ENCODE assay signal across 8 cellular contexts in the genomic region with DNA sequence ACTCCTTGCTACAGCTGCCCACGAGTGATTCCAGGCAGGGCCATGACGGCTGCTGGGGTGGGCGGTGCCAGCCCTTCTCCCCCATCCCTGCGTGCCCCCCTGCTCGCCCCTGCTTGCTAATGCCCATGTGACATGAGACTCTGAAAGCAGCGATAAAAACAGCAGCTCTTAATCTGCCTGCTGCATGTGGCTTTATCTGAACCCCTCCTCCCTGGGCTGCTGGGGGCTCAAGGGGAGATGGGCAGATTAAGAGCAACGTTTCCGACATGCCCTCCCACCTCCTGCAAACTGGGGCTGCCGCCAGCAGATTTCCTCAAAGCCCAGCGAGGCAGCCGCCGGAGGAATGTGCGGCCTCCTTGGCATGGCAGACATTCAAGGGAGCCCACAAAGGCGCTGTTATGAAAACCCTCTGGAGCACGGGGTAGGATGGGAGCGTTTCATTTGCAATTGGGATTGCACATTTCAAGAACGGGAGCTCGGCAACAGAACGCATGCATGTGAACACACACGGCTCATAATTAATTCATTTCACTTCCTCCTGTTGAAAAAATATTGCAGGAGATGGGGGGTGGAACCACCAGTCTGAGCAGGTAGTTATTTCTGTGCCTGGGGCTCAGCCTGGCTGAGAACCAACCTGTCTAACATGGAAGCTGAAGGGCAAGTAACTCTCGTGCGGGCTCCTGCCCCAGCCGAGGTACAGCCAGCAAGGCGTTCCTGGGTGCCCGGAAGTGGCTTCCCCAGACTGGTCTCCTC.
DNase-seq lines count a peak whose midpoint lies in the region; FAIRE-seq lines count a peak whose summit lies in the region.

No MANE protein-coding gene starts in this region.

- H3K4me1 Mint-ChIP-seq in activated CD4-positive, alpha-beta T cell treated with anti-CD3 and anti-CD28 coated beads, Interleukin-2, amount 10 ng/mL, durations not matched to agents 24 days and 14 days = peaks cover 8% of the 10 kb centered on the region

- no peaks in the 10 kb centered on the region for H3K4me1 ChIP-seq in small intestine (ENCODE audit: control insufficient read depth in 2 of 2, insufficient read depth in 1 of 2, low read depth in 1 of 2, low read length in 1 of 2)

- no peak overlapping the region for H3K27ac ChIP-seq in small intestine (ENCODE audit: low read depth in 1 of 2, low read length in 1 of 2)

- no peak overlapping the region for H3K27ac Mint-ChIP-seq in activated CD4-positive, alpha-beta T cell treated with anti-CD3 and anti-CD28 coated beads, Interleukin-2, amount 10 ng/mL, durations not matched to agents 24 days and 14 days

- WGBS in small intestine, 3 donors = 25 to 28% (median 26%) methylated on average over 25 of the region's 25 CpGs

- no peak overlapping the region for H3K4me3 ChIP-seq in small intestine (ENCODE audit: low read depth in 1 of 2, low read length in 2 of 2)

- intact Hi-C loops in activated CD4-positive, alpha-beta T cell treated with anti-CD3 and anti-CD28 coated beads, Interleukin-2, amount 10 ng/mL, durations not matched to agents 24 days and 14 days (cut with micrococcal nuclease) = no loop called here

- no peaks in the 10 kb centered on the region for H3K27me3 ChIP-seq in small intestine (ENCODE audit: control insufficient read depth in 2 of 2, insufficient read depth in 2 of 2, low read length in 2 of 2)

- H3K4me3 Mint-ChIP-seq in activated CD4-positive, alpha-beta T cell treated with anti-CD3 and anti-CD28 coated beads, Interleukin-2, amount 10 ng/mL, durations not matched to agents 24 days and 14 days = peak overlapping the region; percentile 61

- no peak for FAIRE-seq in small intestine (lab: Jason Lieb, UNC)

- no peaks in the 10 kb centered on the region for H3K9me3 ChIP-seq in small intestine (ENCODE audit: control insufficient read depth, low read depth)

- H3K9me3 Mint-ChIP-seq in activated CD4-positive, alpha-beta T cell treated with anti-CD3 and anti-CD28 coated beads, Interleukin-2, amount 10 ng/mL, durations not matched to agents 24 days and 14 days = no peaks in the 10 kb centered on the region

- H3K27me3 Mint-ChIP-seq in activated CD4-positive, alpha-beta T cell treated with anti-CD3 and anti-CD28 coated beads, Interleukin-2, amount 10 ng/mL, durations not matched to agents 24 days and 14 days = peaks cover 21% of the 10 kb centered on the region

- no peaks in the 10 kb centered on the region for H3K36me3 Mint-ChIP-seq in activated CD4-positive, alpha-beta T cell treated with anti-CD3 and anti-CD28 coated beads, Interleukin-2, amount 10 ng/mL, durations not matched to agents 24 days and 14 days (ENCODE audit: low read depth)

- no peak for DNase-seq in activated CD4-positive, alpha-beta T cell treated with anti-CD3 and anti-CD28 coated beads, Interleukin-2, amount 10 ng/mL, durations not matched to agents 24 days and 14 days
- no peak for DNase-seq in activated CD4-positive, alpha-beta T cell treated with anti-CD3 and anti-CD28 coated beads, Interleukin-2, amount 50 U/mL, for 1 hour
- DNase-seq in LHCN-M2 (ENCODE audit: low read depth) (peak; percentile 58), anterior cingulate cortex (lab: John Stamatoyannopoulos, UW) (peak in 57 of 58 donors; percentile 10 to 91 (median 73)), iPS-NIHi11 (ENCODE audit: low spot score) (peak; percentile 42), small intestine (peak; percentile 40), GF-D8 (lab: John Stamatoyannopoulos, UW) (no peak)
- DNase-seq in activated effector memory CD4-positive, alpha-beta T cell treated with anti-CD3 and anti-CD28 coated beads, Interleukin-2, amount 50 U/mL, for 16 hours = no peak

- H3K36me3 ChIP-seq in small intestine (ENCODE audit: control insufficient read depth in 2 of 2, insufficient read depth in 2 of 2, low read length in 2 of 2) = no peaks in the 10 kb centered on the region

Comparison
In these comparisons a context has a peak if more than half of its experiments do, and no peak if none do; other contexts are left out.
1. DNase-seq: peak in LHCN-M2 (single experiment), anterior cingulate cortex (57 of 58), iPS-NIHi11 (single experiment) and small intestine (single experiment); none in activated CD4-positive, alpha-beta T cell treated with anti-CD3 and anti-CD28 coated beads, Interleukin-2, amount 10 ng/mL, durations not matched to agents 24 days and 14 days (single experiment), activated CD4-positive, alpha-beta T cell treated with anti-CD3 and anti-CD28 coated beads, Interleukin-2, amount 50 U/mL, for 1 hour (single experiment), activated effector memory CD4-positive, alpha-beta T cell treated with anti-CD3 and anti-CD28 coated beads, Interleukin-2, amount 50 U/mL, for 16 hours (single experiment) and GF-D8 (single experiment).